ENCODE assay signal across 11 cellular contexts in genomic region chr5:53091304-53091703, GRCh38. TPM values are rescaled to one million over a fixed set of nuclear protein-coding genes. Genes with fewer than 3 reads are reported as not detected.
DNase-seq lines count a peak whose midpoint lies in the region; ATAC-seq, FAIRE-seq and TF ChIP-seq lines count a peak whose summit lies in the region.
"Had no signal": no experiment of that assay in that cellular context is flagged by ENCODE, and none has a peak within 500 bp of the region (broad histone marks: within the 10 kb centered on the region; RNA-seq: fewer than 3 reads in every experiment).

No MANE protein-coding gene starts in this region.

- H3K4me1 ChIP-seq in lower lobe of right lung (no peaks in the 10 kb centered on the region), mucosa of descending colon (ENCODE audit: low read depth) (no peaks in the 10 kb centered on the region)
- H3K4me1 ChIP-seq: HAP-1 had no signal

- peak; percentile 15 for DNase-seq in AG09319 (ENCODE audit: extremely low read depth, low read depth)
- DNase-seq in HTR-8/SVneo (ENCODE audit: insufficient read length, low spot score) = peak; percentile 61
- DNase-seq in brain microvascular endothelial cell = peak; percentile 28
- DNase-seq in kidney tubule cell (ENCODE audit: low spot score) = peak; percentile 65
- no peak for DNase-seq in activated T-cell treated with anti-CD3 and anti-CD28 coated beads, Interleukin-2, amount 50 U/mL, for 24 hours
- DNase-seq in NCI-H2107 (lab: John Stamatoyannopoulos, UW) = no peak
- DNase-seq in lower lobe of right lung = no peak
- no peak for DNase-seq in mucosa of descending colon
- DNase-seq: CD8-positive, alpha-beta memory T cell had no signal

- no peak for ATAC-seq in lower lobe of right lung
- ATAC-seq in mucosa of descending colon = no peak

- no peaks in the 10 kb centered on the region for H3K9me3 Mint-ChIP-seq in activated T-cell treated with anti-CD3 and anti-CD28 coated beads, Interleukin-2, amount 50 U/mL, for 24 hours
- H3K9me3 Mint-ChIP-seq: CD8-positive, alpha-beta memory T cell had no signal

- no peak overlapping the region for H3K4me3 Mint-ChIP-seq in activated T-cell treated with anti-CD3 and anti-CD28 coated beads, Interleukin-2, amount 50 U/mL, for 24 hours
- H3K4me3 Mint-ChIP-seq: CD8-positive, alpha-beta memory T cell had no signal

- H3K27me3 ChIP-seq in brain microvascular endothelial cell (replicated peaks) (no peaks in the 10 kb centered on the region), lower lobe of right lung (ENCODE audit: low read depth) (no peaks in the 10 kb centered on the region)

- peaks cover 10% of the 10 kb centered on the region for H3K36me3 Mint-ChIP-seq in activated T-cell treated with anti-CD3 and anti-CD28 coated beads, Interleukin-2, amount 50 U/mL, for 24 hours (ENCODE audit: low read depth)

- H3K27ac Mint-ChIP-seq in activated T-cell treated with anti-CD3 and anti-CD28 coated beads, Interleukin-2, amount 50 U/mL, for 24 hours = no peak overlapping the region

- no peak overlapping the region for H3K4me3 ChIP-seq in brain microvascular endothelial cell (ENCODE audit: low read depth, low read length)
- H3K4me3 ChIP-seq in lower lobe of right lung = no peak overlapping the region
- H3K4me3 ChIP-seq in mucosa of descending colon = no peak overlapping the region
- H3K4me3 ChIP-seq: HAP-1 had no signal

- FAIRE-seq in HTR-8/SVneo (lab: Jason Lieb, UNC) = peak; percentile 48
- FAIRE-seq: islet of Langerhans had no signal

- H3K36me3 ChIP-seq in brain microvascular endothelial cell (replicated peaks) (peaks cover 36% of the 10 kb centered on the region), lower lobe of right lung (peaks cover 24% of the 10 kb centered on the region), mucosa of descending colon (ENCODE audit: low read depth) (no peaks in the 10 kb centered on the region)

- intact Hi-C loops in lower lobe of right lung (cut with DNase I) = no loop called here
- intact Hi-C loops in mucosa of descending colon (cut with DNase I, micrococcal nuclease) = no loop called here

- in situ Hi-C loops in brain microvascular endothelial cell (cut with HindIII; ENCODE audit: low pct_ligation_motif_present, low sequenced_read_pairs) = no loop called here

- TF ChIP-seq CTCF in AG09319 (IDR thresholded peaks at IDR 0.05; ENCODE audit: low read depth, low read length) (peak; percentile 12), brain microvascular endothelial cell (IDR thresholded peaks at IDR 0.05; ENCODE audit: low read depth, low read length, missing control alignments) (peak; percentile 15), lower lobe of right lung (IDR thresholded peaks at IDR 0.05) (no peak), mucosa of descending colon (IDR thresholded peaks at IDR 0.05) (no peak)

- H3K27ac ChIP-seq in brain microvascular endothelial cell (no peak overlapping the region), lower lobe of right lung (no peak overlapping the region)

- H3K4me1 Mint-ChIP-seq in activated T-cell treated with anti-CD3 and anti-CD28 coated beads, Interleukin-2, amount 50 U/mL, for 24 hours (ENCODE audit: low read depth) = peaks cover 31% of the 10 kb centered on the region

- H3K9me3 ChIP-seq in lower lobe of right lung (no peaks in the 10 kb centered on the region), mucosa of descending colon (no peaks in the 10 kb centered on the region)
- H3K9me3 ChIP-seq: HAP-1 had no signal

- H3K27me3 Mint-ChIP-seq in activated T-cell treated with anti-CD3 and anti-CD28 coated beads, Interleukin-2, amount 50 U/mL, for 24 hours = no peaks in the 10 kb centered on the region
- H3K27me3 Mint-ChIP-seq: CD8-positive, alpha-beta memory T cell had no signal

RNA-seq across cellular contexts. Expression of gene MOCS2, which starts 18.3 kb away (rescaled TPM):
- total RNA-seq in lower lobe of right lung (28.8 TPM), mucosa of descending colon (10 to 100 TPM; 16.7 to 48.7 (median 28.9) TPM)

Comparison
In these comparisons a context has a peak if more than half of its experiments do, and no peak if none do; other contexts are left out.
1. DNase-seq: peak in AG09319 (single experiment), HTR-8/SVneo (single experiment), brain microvascular endothelial cell (single experiment) and kidney tubule cell (single experiment); none in activated T-cell treated with anti-CD3 and anti-CD28 coated beads, Interleukin-2, amount 50 U/mL, for 24 hours (single experiment), NCI-H2107 (single experiment), lower lobe of right lung (single experiment) and mucosa of descending colon (0 of 3).
2. CTCF ChIP-seq: peak in AG09319 (single experiment) and brain microvascular endothelial cell (single experiment); none in lower lobe of right lung (single experiment) and mucosa of descending colon (single experiment).